In the genomic region with DNA sequence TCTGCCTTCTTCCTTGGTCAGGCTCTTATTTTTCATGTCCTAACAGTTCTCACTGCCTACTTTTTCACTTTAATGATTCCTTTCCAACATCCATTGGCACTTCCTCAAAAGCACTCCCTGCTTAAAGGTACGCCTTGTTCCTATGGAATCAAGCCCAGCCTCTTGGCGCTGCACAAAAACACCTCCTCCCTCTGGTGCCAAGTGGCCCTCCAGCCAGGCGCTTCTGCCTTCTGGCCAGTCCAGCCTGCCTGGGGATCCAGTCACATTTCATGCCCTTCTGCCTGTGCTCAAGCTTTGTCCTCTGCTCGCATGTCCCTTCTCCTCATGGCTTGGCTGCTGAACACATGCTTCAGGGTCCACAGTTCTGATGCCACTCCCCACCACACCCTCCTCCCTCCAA, we compare ENCODE assay signal across 18 cellular contexts. TPM values are rescaled to one million over a fixed set of nuclear protein-coding genes. Genes with fewer than 3 reads are reported as not detected.
DNase-seq lines count a peak whose midpoint lies in the region; ATAC-seq and TF ChIP-seq lines count a peak whose summit lies in the region.
"Had no signal": no experiment of that assay in that cellular context is flagged by ENCODE, and none has a peak within 500 bp of the region (broad histone marks: within the 10 kb centered on the region; RNA-seq: fewer than 3 reads in every experiment).

No MANE protein-coding gene starts in this region.

- H3K27ac ChIP-seq in right atrium auricular region (peak overlapping the region in 1 of 2 donors; percentile 4), esophagus squamous epithelium (peak overlapping the region in 3 of 4 donors; percentile 42 to 79 (median 60))
- H3K27ac ChIP-seq: lower lobe of right lung, SK-N-MC, transverse colon had no signal

- intact Hi-C loops in Right ventricle myocardium superior (cut with DNase I): no loop called here
- intact Hi-C loops in esophagus squamous epithelium (cut with DNase I): no loop called here

- WGBS in esophagus squamous epithelium, 2 donors: 37 to 66% methylated on average over 4 of the region's 4 CpGs

- no peaks in the 10 kb centered on the region for H3K9me3 ChIP-seq in right atrium auricular region
- H3K9me3 ChIP-seq in esophagus squamous epithelium: no peaks in the 10 kb centered on the region
- H3K9me3 ChIP-seq: lower lobe of right lung, MG63, transverse colon had no signal

- TF ChIP-seq POLR2A in esophagus squamous epithelium (IDR thresholded peaks at IDR 0.05): no peak

- ATAC-seq in Right ventricle myocardium superior (ENCODE audit: poor library complexity) (peak; percentile 95), HG03439 (IDR thresholded peaks at IDR 0.05; ENCODE audit: unreplicated experiment) (no peak)
- ATAC-seq: lower lobe of right lung had no signal

- TF ChIP-seq CTCF in right atrium auricular region (IDR thresholded peaks at IDR 0.05) (no peak), esophagus squamous epithelium (IDR thresholded peaks at IDR 0.05) (no peak), GM10266 (IDR thresholded peaks at IDR 0.05; ENCODE audit: control insufficient read depth, insufficient read depth, low read depth, missing control alignments) (no peak)

- H3K36me3 ChIP-seq in right atrium auricular region: peaks cover 33% of the 10 kb centered on the region
- H3K36me3 ChIP-seq in esophagus squamous epithelium: peaks cover 8 to 74% (median 33%) of the 10 kb centered on the region in 3 donors

- no peaks in the 10 kb centered on the region for H3K27me3 ChIP-seq in right atrium auricular region
- no peaks in the 10 kb centered on the region for H3K27me3 ChIP-seq in esophagus squamous epithelium
- H3K27me3 ChIP-seq: MG63, transverse colon had no signal

- H3K4me1 ChIP-seq in right atrium auricular region (peaks cover 0 to under 1% of the 10 kb centered on the region in 2 donors), esophagus squamous epithelium (peaks cover 0 to 22% (median 6%) of the 10 kb centered on the region in 3 donors)

- no peak overlapping the region for H3K4me3 ChIP-seq in right atrium auricular region
- no peak overlapping the region for H3K4me3 ChIP-seq in esophagus squamous epithelium
- H3K4me3 ChIP-seq: lower lobe of right lung, MG63, SK-N-MC, transverse colon had no signal

- peak; percentile 67 for DNase-seq in Right ventricle myocardium superior
- no peak for DNase-seq in right atrium auricular region (ENCODE audit: low spot score)
- DNase-seq in esophagus squamous epithelium (lab: John Stamatoyannopoulos, UW): no peak
- peak; percentile 6 for DNase-seq in occipital lobe (lab: John Stamatoyannopoulos, UW)
- DNase-seq in GM10266 (ENCODE audit: extremely low spot score): no peak
- DNase-seq in NCI-H446 treated with DMSO at 0.1 percent for 48 hours (lab: John Stamatoyannopoulos, UW): no peak
- no peak for DNase-seq in putamen (ENCODE audit: low spot score)
- DNase-seq: activated CD4-positive, CD25-positive, alpha-beta regulatory T cell treated with anti-CD3 and anti-CD28 coated beads, Interleukin-2, amount 50 U/mL, for 72 hours; activated gamma-delta T cell; foreskin melanocyte; lower lobe of right lung; MG63; naive B cell; NCI-H1436 treated with DMSO at 0.1 percent for 48 hours; transverse colon had no signal

RNA-seq across cellular contexts. Expression of a gene that starts 6.3 kb away (rescaled TPM):
- total RNA-seq in Right ventricle myocardium superior: 39.2 TPM
- total RNA-seq in right atrium auricular region: 10 to 100 TPM; 21.6 to 28.3 TPM
- total RNA-seq in esophagus squamous epithelium: 10 to 100 TPM; 23.3 to 49.8 (median 44.9) TPM
- total RNA-seq in occipital lobe: 40.2 TPM

RNA-seq across cellular contexts. Expression of a gene that starts 49.1 kb away (rescaled TPM):
- total RNA-seq in Right ventricle myocardium superior (11.4 TPM), right atrium auricular region (10 to 100 TPM; 17.0 to 18.2 TPM), esophagus squamous epithelium (10 to 100 TPM; 24.5 to 48.2 (median 41.0) TPM), occipital lobe (32.3 TPM)

RNA-seq across cellular contexts. Expression of a gene that starts 53.2 kb away (rescaled TPM):
- total RNA-seq in Right ventricle myocardium superior (not detected), right atrium auricular region (not detected), esophagus squamous epithelium (not detected), occipital lobe (not detected)
- total RNA-seq: lower lobe of right lung, posterior vena cava, transverse colon had no signal

Comparison
In these comparisons a context has a peak if more than half of its experiments do, and no peak if none do; other contexts are left out.
1. DNase-seq: peak in Right ventricle myocardium superior (single experiment) and occipital lobe (single experiment); none in right atrium auricular region (single experiment), esophagus squamous epithelium (single experiment), GM10266 (single experiment), NCI-H446 treated with DMSO at 0.1 percent for 48 hours (single experiment) and putamen (single experiment).